In the genomic region with DNA sequence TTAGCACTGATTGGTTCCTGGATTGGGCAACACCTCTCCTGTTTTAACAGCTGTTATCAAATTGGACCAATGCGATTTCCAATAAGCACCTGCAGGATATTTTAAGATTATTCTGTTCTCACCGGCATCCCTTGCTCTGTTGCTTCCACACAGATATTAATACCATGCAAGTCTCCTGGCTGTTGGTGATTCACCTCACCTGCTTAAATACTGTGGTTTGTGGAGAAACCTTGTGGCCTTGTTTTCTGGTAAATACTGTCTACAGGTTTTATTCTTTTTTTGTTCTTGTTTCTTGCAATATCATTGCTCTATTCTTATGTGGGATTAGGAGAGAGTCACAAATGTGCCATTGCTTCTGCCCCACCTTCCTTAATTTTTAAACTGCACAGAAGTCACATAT, we compare ENCODE assay signal across 8 cellular contexts.
"Had no signal": no experiment of that assay in that cellular context is flagged by ENCODE, and none has a peak within 500 bp of the region (broad histone marks: within the 10 kb centered on the region; RNA-seq: fewer than 3 reads in every experiment).

No MANE protein-coding gene starts in this region.

- FAIRE-seq: H54 had no signal

- H3K9ac ChIP-seq: GM23248, KMS-11 had no signal

- H3K4me3 ChIP-seq: GM23248, HAP-1 had no signal

- H3K9me3 ChIP-seq: HAP-1 had no signal

- H3K4me2 ChIP-seq: KMS-11 had no signal

- H3K36me3 ChIP-seq: HAP-1 had no signal

- H3K27ac ChIP-seq: GM23248, HL-60, KMS-11 had no signal

- H3K4me1 ChIP-seq: HAP-1 had no signal

- ATAC-seq: HepG2 had no signal

- H2AFZ ChIP-seq: GM23248 had no signal

- DNase-seq: GM23248, GOT3, KBM-7 had no signal
